ENCODE assay signal across 8 cellular contexts in the genomic region with DNA sequence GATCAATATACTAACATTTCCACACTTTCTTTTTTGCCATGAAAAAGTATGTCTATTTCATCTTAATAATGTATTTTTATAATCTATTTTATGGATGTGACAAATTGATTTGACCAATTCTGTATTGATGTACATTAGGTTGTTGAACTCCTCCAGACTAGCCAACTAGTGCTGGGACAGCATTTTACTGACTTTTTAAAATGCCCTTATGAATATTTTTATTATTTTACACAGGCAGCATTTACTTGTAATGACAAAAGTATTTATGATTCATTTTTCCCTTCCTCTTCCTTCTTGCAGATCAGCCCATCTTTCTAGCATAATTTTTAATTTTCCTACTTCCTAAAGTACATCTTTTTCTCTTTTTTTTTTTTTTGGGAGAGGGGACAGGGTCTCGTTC. TPM values are rescaled to one million over a fixed set of nuclear protein-coding genes. Genes with fewer than 3 reads are reported as not detected.
DNase-seq lines count a peak whose midpoint lies in the region; ATAC-seq, FAIRE-seq and TF ChIP-seq lines count a peak whose summit lies in the region.

No MANE protein-coding gene starts in this region.

- H3K27ac ChIP-seq in 22Rv1 (peak overlapping the region; percentile 74), HEK293 (ENCODE audit: extremely low read depth, low read depth, low read length) (no peak overlapping the region), GM12878 (ENCODE audit: control insufficient read depth, insufficient read depth) (no peak overlapping the region), muscle layer of colon (ENCODE audit: low read depth, low read length) (peak overlapping the region; percentile 29)

- peak overlapping the region; percentile 88 for H3K4me2 ChIP-seq in GM12878 (ENCODE audit: control insufficient read depth, insufficient read depth)

- POLR2A ChIA-PET in HEK293 (lab: Yijun Ruan, JAX) = interaction anchor here (1.1 to 2.5 kb wide), 10 partner anchors 9 to 174 kb away, joined by 3 to 23 read pairs (median 4); a partner anchor contains a TSS
- POLR2A ChIA-PET in GM12878 (lab: Charles Lee) = interaction anchor here (0.7 to 1.5 kb wide), 2 partner anchors 37 to 1485 kb away, joined by 3 to 6 read pairs; a partner anchor contains a TSS

- no peak for TF ChIP-seq EP300 in GM12878 (IDR thresholded peaks at IDR 0.05; ENCODE audit: borderline replicate concordance in 1 of 2, control insufficient read depth in 1 of 2, low read depth in 2 of 2, low read length in 2 of 2)

- in situ Hi-C loops in GM12878 (cut with MboI) = no loop called here

- H3K79me2 ChIP-seq in GM12878 (ENCODE audit: control insufficient read depth, insufficient read depth, low read length) = peaks cover 9% of the 10 kb centered on the region

- CTCF ChIA-PET in HEK293 (lab: Yijun Ruan, JAX) (no interaction called here), GM12878 (lab: Yijun Ruan, JAX) (no interaction called here)

- TF ChIP-seq RAD21 in GM12878 (IDR thresholded peaks at IDR 0.05; ENCODE audit: insufficient read depth, low read depth, low read length) = no peak

- intact Hi-C loops in GM12878 (cut with micrococcal nuclease; ENCODE audit: unreplicated experiment) = no loop called here

- H3K4me1 ChIP-seq in HEK293 (ENCODE audit: control insufficient read depth, insufficient read depth, low read length) (peaks cover 3% of the 10 kb centered on the region; the same call in 1 of the 2 replicates), GM12878 (ENCODE audit: control insufficient read depth, insufficient read depth, low read length) (peaks cover 7% of the 10 kb centered on the region), muscle layer of colon (ENCODE audit: insufficient read depth, low read length) (peaks cover 23% of the 10 kb centered on the region)

- no peaks in the 10 kb centered on the region for H4K20me1 ChIP-seq in GM12878 (ENCODE audit: control insufficient read depth, insufficient read depth)

- H3K4me3 ChIP-seq in HEK293 (ENCODE audit: low read depth, low read length) (peak overlapping the region; percentile 92), GM12878 (no peak overlapping the region), muscle layer of colon (ENCODE audit: low read depth in 1 of 2, low read length in 2 of 2) (peak overlapping the region in 1 of 2 donors; percentile 38)

- peak overlapping the region; percentile 94 for H2AFZ ChIP-seq in GM12878 (ENCODE audit: control insufficient read depth, low read depth, low read length)

- BruUV-seq in GM12878 (replicated peaks; lab: Mats Ljungman, UMichigan) = no TSS peak

- DNase-seq in GM12878 (ENCODE audit: low read depth, low spot score) (no peak), cerebellar nuclear complex (lab: John Stamatoyannopoulos, UW) (no peak), germinal center (ENCODE audit: low spot score) (no peak)

- RAD21 ChIA-PET in GM12878 (lab: Charles Lee; ENCODE audit: unreplicated experiment) = interaction anchor here (0.6 to 1.4 kb wide), 2 partner anchors 56 to 96 kb away, joined by 3 to 12 read pairs; no protein-coding TSS in a partner anchor

- ATAC-seq in GM12878 = no peak
- no peak for ATAC-seq in GM19463 (IDR thresholded peaks at IDR 0.05; ENCODE audit: unreplicated experiment)
- no peak for ATAC-seq in HG02588 (IDR thresholded peaks at IDR 0.05; ENCODE audit: unreplicated experiment)

- H3K9ac ChIP-seq in GM12878 (ENCODE audit: control insufficient read depth, insufficient read depth, low read length) (no peak overlapping the region), muscle layer of colon (ENCODE audit: low read length) (no peak overlapping the region)

- FAIRE-seq in GM12878 (lab: Jason Lieb, UNC) = no peak

- H3K36me3 ChIP-seq in HEK293 (ENCODE audit: control insufficient read depth in 2 of 2, insufficient read depth in 1 of 2, low read length in 2 of 2) (peaks cover 0 to 10% of the 10 kb centered on the region in 2 experiments; a peak in 2 of 3 replicates), GM12878 (ENCODE audit: control insufficient read depth in 2 of 2, insufficient read depth in 2 of 2, low read length in 1 of 2) (no peaks in the 10 kb centered on the region), muscle layer of colon (ENCODE audit: insufficient read depth, low read length) (no peaks in the 10 kb centered on the region)

- no peaks in the 10 kb centered on the region for H3K9me3 ChIP-seq in HEK293 (ENCODE audit: control insufficient read depth, insufficient read depth, low read depth, low read length)
- no peaks in the 10 kb centered on the region for H3K9me3 ChIP-seq in GM12878 (replicated peaks; ENCODE audit: control insufficient read depth, insufficient read depth, low read length)
- no peaks in the 10 kb centered on the region for H3K9me3 ChIP-seq in muscle layer of colon (ENCODE audit: low read length)

- TF ChIP-seq CTCF in 22Rv1 (IDR thresholded peaks at IDR 0.05) = no peak
- no peak for TF ChIP-seq CTCF in HEK293 (tag by site-specific recombination; IDR thresholded peaks at IDR 0.05)
- TF ChIP-seq CTCF in GM12878 (IDR thresholded peaks at IDR 0.05 in 2 of 3, conservative IDR thresholded peaks at IDR 0.05 in 1 of 3; ENCODE audit: control insufficient read depth in 2 of 3, extremely low read depth in 1 of 3, insufficient read depth in 1 of 3, low read depth in 3 of 3, low read length in 3 of 3) = no peak

- SMC1A ChIA-PET in GM12878 (lab: Charles Lee; ENCODE audit: uncharacterized antibody, unreplicated experiment) = interaction anchor here (1.0 to 2.3 kb wide), 2 partner anchors 29 to 55 kb away, joined by 3 to 6 read pairs; no protein-coding TSS in a partner anchor

- 67% methylated on average over 1 of the region's 1 CpG for WGBS in GM12878 (ENCODE audit: insufficient coverage, insufficient replicate concordance, low lambda C conversion rate, missing lambda C conversion rate)

- H3K27me3 ChIP-seq in GM12878 (replicated peaks in 1 of 2; ENCODE audit: control insufficient read depth in 2 of 2, insufficient read depth in 2 of 2, low read length in 1 of 2) (no peaks in the 10 kb centered on the region), muscle layer of colon (ENCODE audit: control insufficient read depth in 1 of 2, insufficient read depth in 2 of 2, low read length in 2 of 2) (no peaks in the 10 kb centered on the region)

- no peak for TF ChIP-seq POLR2A in GM12878 (IDR thresholded peaks at IDR 0.05; ENCODE audit: low read depth, low read length)

RNA-seq across cellular contexts. Expression of a gene that starts 0.9 kb away (rescaled TPM):
- total RNA-seq in GM12878 (2013; cell fraction: nucleolus; rRNA removed) = 8.9 and 9.1 TPM in 2 replicates
- total RNA-seq in GM12878 (2014; rRNA removed) (10.8 and 11.2 TPM in 2 replicates), GM12878 (2014; rRNA removed; fragmentation: Illumina TruSeq; extraction: Trizol) (5.0 and 6.0 TPM in 2 replicates), GM12878 (2021) (10.4 and 11.5 TPM in 2 replicates)
- 7.5 TPM for polyA plus RNA-seq in GM12878 (2011; ENCODE audit: low read depth)
- polyA plus RNA-seq in GM12878 (2011; rRNA removed) (8.3 and 8.5 TPM in 2 replicates), GM12878 (2014; fragmentation: Illumina TruSeq; extraction: Trizol) (4.8 and 5.1 TPM in 2 replicates), GM12878 (2014; fragmentation: Nextera tagmentation; extraction: Ambion mirVana) (under 1 TPM; 0.18 to 0.38 TPM), GM12878 (2014; rRNA removed) (9.0 and 11.0 TPM in 2 replicates), GM12878 (2016; fragmentation: Nextera tagmentation; extraction: Ambion mirVana) (10 to 100 TPM in 1 of 2 experiments, 1 to 10 TPM in 1; 9.3 to 10.4 TPM)
- polyA plus RNA-seq in GM12878 (2011; cell fraction: cytosol; rRNA removed) = 8.5 and 12.6 TPM in 2 replicates
- 21.0 and 21.7 TPM in 2 replicates for polyA plus RNA-seq in GM12878 (2011; cell fraction: nucleus; rRNA removed)
- polyA plus RNA-seq in GM12878 (2012) = 9.1 and 10.3 TPM in 2 replicates
- polyA minus RNA-seq in GM12878 (2011; rRNA and poly(A)+ RNA removed) = 5.0 and 7.3 TPM in 2 replicates
- 4.6 and 7.5 TPM in 2 replicates for polyA minus RNA-seq in GM12878 (2011; cell fraction: cytosol; rRNA and poly(A)+ RNA removed)
- polyA minus RNA-seq in GM12878 (2011; cell fraction: nucleus; rRNA and poly(A)+ RNA removed) = 3.4 and 4.5 TPM in 2 replicates

RNA-seq across cellular contexts. Expression of a gene that starts 4.1 kb away (rescaled TPM):
- total RNA-seq in GM12878 (2013; cell fraction: nucleolus; rRNA removed) = 48.8 and 55.5 TPM in 2 replicates
- 12.8 and 15.6 TPM in 2 replicates for total RNA-seq in GM12878 (2014; rRNA removed)
- total RNA-seq in GM12878 (2014; rRNA removed; fragmentation: Illumina TruSeq; extraction: Trizol) = 8.0 and 8.2 TPM in 2 replicates
- total RNA-seq in GM12878 (2021) = 49.5 and 53.9 TPM in 2 replicates
- 23.8 TPM for polyA plus RNA-seq in GM12878 (2011; ENCODE audit: low read depth)
- polyA plus RNA-seq in GM12878 (2011; rRNA removed) = 12.6 and 15.5 TPM in 2 replicates
- 14.4 and 17.5 TPM in 2 replicates for polyA plus RNA-seq in GM12878 (2011; cell fraction: cytosol; rRNA removed)
- 104 and 107 TPM in 2 replicates for polyA plus RNA-seq in GM12878 (2011; cell fraction: nucleus; rRNA removed)
- 37.8 and 50.2 TPM in 2 replicates for polyA plus RNA-seq in GM12878 (2012)
- 14.3 and 32.4 TPM in 2 replicates for polyA plus RNA-seq in GM12878 (2014; fragmentation: Illumina TruSeq; extraction: Trizol)
- polyA plus RNA-seq in GM12878 (2014; fragmentation: Nextera tagmentation; extraction: Ambion mirVana) = 1 to 10 TPM; 3.5 to 5.2 TPM
- polyA plus RNA-seq in GM12878 (2014; rRNA removed) = 24.5 and 34.4 TPM in 2 replicates
- 10 to 100 TPM; 18.7 to 20.7 TPM for polyA plus RNA-seq in GM12878 (2016; fragmentation: Nextera tagmentation; extraction: Ambion mirVana)
- 27.4 and 44.8 TPM in 2 replicates for polyA minus RNA-seq in GM12878 (2011; rRNA and poly(A)+ RNA removed)
- 18.2 and 19.9 TPM in 2 replicates for polyA minus RNA-seq in GM12878 (2011; cell fraction: cytosol; rRNA and poly(A)+ RNA removed)
- 28.3 and 50.0 TPM in 2 replicates for polyA minus RNA-seq in GM12878 (2011; cell fraction: nucleus; rRNA and poly(A)+ RNA removed)

RNA-seq across cellular contexts. Expression of a gene that starts 36.9 kb away (rescaled TPM):
- total RNA-seq in GM12878 (2013; cell fraction: nucleolus; rRNA removed) = 58.2 and 66.1 TPM in 2 replicates
- total RNA-seq in GM12878 (2014; rRNA removed) = 28.7 and 36.6 TPM in 2 replicates
- total RNA-seq in GM12878 (2014; rRNA removed; fragmentation: Illumina TruSeq; extraction: Trizol) = 17.8 and 18.1 TPM in 2 replicates
- 76.7 and 83.5 TPM in 2 replicates for total RNA-seq in GM12878 (2021)
- 30.2 TPM for polyA plus RNA-seq in GM12878 (2011; ENCODE audit: low read depth)
- 13.2 and 23.4 TPM in 2 replicates for polyA plus RNA-seq in GM12878 (2011; rRNA removed)
- 27.6 and 37.3 TPM in 2 replicates for polyA plus RNA-seq in GM12878 (2011; cell fraction: cytosol; rRNA removed)
- 211 and 220 TPM in 2 replicates for polyA plus RNA-seq in GM12878 (2011; cell fraction: nucleus; rRNA removed)
- 65.8 and 71.6 TPM in 2 replicates for polyA plus RNA-seq in GM12878 (2012)
- polyA plus RNA-seq in GM12878 (2014; fragmentation: Illumina TruSeq; extraction: Trizol) = 3.6 and 21.2 TPM in 2 replicates
- polyA plus RNA-seq in GM12878 (2014; fragmentation: Nextera tagmentation; extraction: Ambion mirVana) = 10 to 100 TPM in 1 of 2 experiments, 1 to 10 TPM in 1; 3.2 to 10.6 TPM
- 38.1 and 41.5 TPM in 2 replicates for polyA plus RNA-seq in GM12878 (2014; rRNA removed)
- 10 to 100 TPM; 14.8 to 45.0 TPM for polyA plus RNA-seq in GM12878 (2016; fragmentation: Nextera tagmentation; extraction: Ambion mirVana)
- 23.6 and 59.2 TPM in 2 replicates for polyA minus RNA-seq in GM12878 (2011; rRNA and poly(A)+ RNA removed)
- polyA minus RNA-seq in GM12878 (2011; cell fraction: cytosol; rRNA and poly(A)+ RNA removed) = 23.4 and 35.5 TPM in 2 replicates
- 46.5 and 68.3 TPM in 2 replicates for polyA minus RNA-seq in GM12878 (2011; cell fraction: nucleus; rRNA and poly(A)+ RNA removed)

RNA-seq across cellular contexts. Expression of a gene that starts 47.2 kb away (rescaled TPM):
- total RNA-seq in GM12878 (2013; cell fraction: nucleolus; rRNA removed) = 37.9 and 42.8 TPM in 2 replicates
- total RNA-seq in GM12878 (2014; rRNA removed) (45.1 and 51.0 TPM in 2 replicates), GM12878 (2014; rRNA removed; fragmentation: Illumina TruSeq; extraction: Trizol) (12.4 and 14.7 TPM in 2 replicates), GM12878 (2021) (71.8 and 78.8 TPM in 2 replicates)
- 15.6 TPM for polyA plus RNA-seq in GM12878 (2011; ENCODE audit: low read depth)
- polyA plus RNA-seq in GM12878 (2011; rRNA removed) (7.7 and 23.7 TPM in 2 replicates), GM12878 (2014; fragmentation: Illumina TruSeq; extraction: Trizol) (10.1 and 16.8 TPM in 2 replicates), GM12878 (2014; fragmentation: Nextera tagmentation; extraction: Ambion mirVana) (under 1 TPM; 0.68 to 0.84 TPM), GM12878 (2014; rRNA removed) (46.3 and 66.2 TPM in 2 replicates), GM12878 (2016; fragmentation: Nextera tagmentation; extraction: Ambion mirVana) (10 to 100 TPM; 44.0 TPM)
- 34.3 and 37.4 TPM in 2 replicates for polyA plus RNA-seq in GM12878 (2011; cell fraction: cytosol; rRNA removed)
- polyA plus RNA-seq in GM12878 (2011; cell fraction: nucleus; rRNA removed) = 62.3 and 88.8 TPM in 2 replicates
- 46.3 and 52.4 TPM in 2 replicates for polyA plus RNA-seq in GM12878 (2012)
- polyA minus RNA-seq in GM12878 (2011; rRNA and poly(A)+ RNA removed) = 67.0 TPM in 2 replicates
- polyA minus RNA-seq in GM12878 (2011; cell fraction: cytosol; rRNA and poly(A)+ RNA removed) = 36.8 and 43.7 TPM in 2 replicates
- 20.9 and 34.3 TPM in 2 replicates for polyA minus RNA-seq in GM12878 (2011; cell fraction: nucleus; rRNA and poly(A)+ RNA removed)

RNA-seq across cellular contexts. Expression of a gene that starts 50.9 kb away (rescaled TPM):
- not detected in 2 replicates for total RNA-seq in GM12878 (2013; cell fraction: nucleolus; rRNA removed)
- total RNA-seq in GM12878 (2014; rRNA removed) (not detected in 2 replicates), GM12878 (2014; rRNA removed; fragmentation: Illumina TruSeq; extraction: Trizol) (not detected in 2 replicates), GM12878 (2021) (not detected in 2 replicates)
- polyA plus RNA-seq in GM12878 (2011; ENCODE audit: low read depth) = not detected
- polyA plus RNA-seq in GM12878 (2011; rRNA removed) (not detected in 2 replicates), GM12878 (2014; fragmentation: Illumina TruSeq; extraction: Trizol) (not detected in 2 replicates), GM12878 (2014; fragmentation: Nextera tagmentation; extraction: Ambion mirVana) (not detected), GM12878 (2014; rRNA removed) (0.08 TPM in 1 of 2 replicates, not detected in the other), GM12878 (2016; fragmentation: Nextera tagmentation; extraction: Ambion mirVana) (not detected)
- not detected in 2 replicates for polyA plus RNA-seq in GM12878 (2011; cell fraction: cytosol; rRNA removed)
- polyA plus RNA-seq in GM12878 (2011; cell fraction: nucleus; rRNA removed) = 0.13 TPM in 1 of 2 replicates, not detected in the other
- polyA plus RNA-seq in GM12878 (2012) = not detected in 2 replicates
- not detected in 2 replicates for polyA minus RNA-seq in GM12878 (2011; rRNA and poly(A)+ RNA removed)
- not detected in 2 replicates for polyA minus RNA-seq in GM12878 (2011; cell fraction: cytosol; rRNA and poly(A)+ RNA removed)
- polyA minus RNA-seq in GM12878 (2011; cell fraction: nucleus; rRNA and poly(A)+ RNA removed) = not detected in 2 replicates

Comparison
In these comparisons a context has a peak if more than half of its experiments do, and no peak if none do; other contexts are left out.
1. H3K27ac ChIP-seq: peak in 22Rv1 (single experiment) and muscle layer of colon (single experiment); none in HEK293 (single experiment) and GM12878 (single experiment).